29 cellular contexts compared by ENCODE assay signal in the genomic region with DNA sequence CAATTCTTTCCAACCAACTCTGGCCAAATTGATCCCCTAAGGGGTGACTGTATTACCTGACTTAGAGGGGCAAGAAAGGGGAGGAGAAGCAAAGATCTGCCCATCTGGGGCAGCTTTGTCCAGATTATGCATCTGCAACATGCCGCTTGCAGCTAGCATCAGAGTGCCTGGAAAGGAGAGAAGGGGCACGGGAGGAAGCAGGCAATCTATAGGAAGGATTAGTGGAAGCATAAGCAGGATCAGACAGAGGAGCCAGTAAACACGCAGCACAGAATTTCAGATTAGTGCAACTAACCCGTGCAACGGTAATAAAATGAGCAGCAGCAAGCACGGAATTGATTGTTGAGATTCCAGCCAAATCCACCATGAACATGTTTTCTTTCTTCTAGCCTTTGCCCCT.
"Had no signal": no experiment of that assay in that cellular context is flagged by ENCODE, and none has a peak within 500 bp of the region (broad histone marks: within the 10 kb centered on the region; RNA-seq: fewer than 3 reads in every experiment).

No MANE protein-coding gene starts in this region.

- H3K4me1 Mint-ChIP-seq: activated naive CD4-positive, alpha-beta T cell treated with anti-CD3 and anti-CD28 coated beads, Interleukin-2, amount 50 U/mL, for 24 hours; activated naive CD8-positive, alpha-beta T cell treated with anti-CD3 and anti-CD28 coated beads for 36 hours; activated naive CD8-positive, alpha-beta T cell treated with anti-CD3 and anti-CD28 coated beads, Interleukin-2, amount 50 U/mL, for 24 hours; activated T-helper 17 cell treated with anti-CD3 and anti-CD28 coated beads, Interleukin-2, amount 50 U/mL, for 72 hours; WTC11 had no signal

- DNase-seq: activated CD4-positive, alpha-beta T cell treated with anti-CD3 and anti-CD28 coated beads for 48 hours; activated CD4-positive, alpha-beta T cell treated with anti-CD3 and anti-CD28 coated beads, Interleukin-2, amount 50 U/mL, for 1 hour; activated CD4-positive, alpha-beta T cell treated with anti-CD3 and anti-CD28 coated beads, Interleukin-2, amount 50 U/mL, for 48 hours; activated CD8-positive, alpha-beta memory T cell treated with anti-CD3 and anti-CD28 coated beads for 24 hours; activated CD8-positive, alpha-beta T cell treated with anti-CD3 and anti-CD28 coated beads for 36 hours; activated effector memory CD4-positive, alpha-beta T cell treated with Interleukin-2 at 50 U/mL for 16 hours; activated naive CD4-positive, alpha-beta T cell treated with anti-CD3 and anti-CD28 coated beads for 36 hours; activated naive CD8-positive, alpha-beta T cell treated with anti-CD3 and anti-CD28 coated beads for 36 hours; activated naive CD8-positive, alpha-beta T cell treated with anti-CD3 and anti-CD28 coated beads, Interleukin-2, amount 50 U/mL, for 24 hours; activated T-cell treated with anti-CD3 and anti-CD28 coated beads, Interleukin-2, amount 50 U/mL, for 4 hours; adrenal gland; amygdala; aorta; body of pancreas; caudate nucleus; cortex of kidney; dermis blood vessel endothelial cell; effector CD4-positive, alpha-beta T cell; effector memory CD8-positive, alpha-beta T cell; erythroblast; foreskin keratinocyte; gastrocnemius medialis; glutamatergic neuron; heart left ventricle; T-helper 2 cell had no signal

- H3K27me3 Mint-ChIP-seq: activated CD8-positive, alpha-beta T cell treated with anti-CD3 and anti-CD28 coated beads for 36 hours; activated naive CD4-positive, alpha-beta T cell treated with anti-CD3 and anti-CD28 coated beads, Interleukin-2, amount 50 U/mL, for 24 hours; activated naive CD8-positive, alpha-beta T cell treated with anti-CD3 and anti-CD28 coated beads for 36 hours; activated naive CD8-positive, alpha-beta T cell treated with anti-CD3 and anti-CD28 coated beads, Interleukin-2, amount 50 U/mL, for 24 hours; activated T-helper 17 cell treated with anti-CD3 and anti-CD28 coated beads, Interleukin-2, amount 50 U/mL, for 72 hours; effector memory CD8-positive, alpha-beta T cell had no signal

- H3K27me3 ChIP-seq: adrenal gland, body of pancreas, esophagus muscularis mucosa, foreskin keratinocyte, gastrocnemius medialis, heart left ventricle had no signal

- H3K4me1 ChIP-seq: adrenal gland, body of pancreas, esophagus muscularis mucosa, foreskin keratinocyte, gastrocnemius medialis, heart left ventricle had no signal

- H3K9me3 ChIP-seq: adrenal gland, body of pancreas, esophagus muscularis mucosa, gastrocnemius medialis, heart left ventricle had no signal

- H3K27ac ChIP-seq: adrenal gland, body of pancreas, esophagus muscularis mucosa, foreskin keratinocyte, gastrocnemius medialis, heart left ventricle had no signal

- H3K9me3 Mint-ChIP-seq: activated CD8-positive, alpha-beta T cell treated with anti-CD3 and anti-CD28 coated beads for 36 hours; activated naive CD4-positive, alpha-beta T cell treated with anti-CD3 and anti-CD28 coated beads for 36 hours; activated naive CD4-positive, alpha-beta T cell treated with anti-CD3 and anti-CD28 coated beads, Interleukin-2, amount 50 U/mL, for 24 hours; activated naive CD8-positive, alpha-beta T cell treated with anti-CD3 and anti-CD28 coated beads for 36 hours; activated T-cell treated with anti-CD3 and anti-CD28 coated beads, Interleukin-2, amount 50 U/mL, for 4 hours; WTC11 had no signal

- H3K4me3 Mint-ChIP-seq: activated CD8-positive, alpha-beta T cell treated with anti-CD3 and anti-CD28 coated beads for 36 hours; activated naive CD4-positive, alpha-beta T cell treated with anti-CD3 and anti-CD28 coated beads for 36 hours; activated naive CD4-positive, alpha-beta T cell treated with anti-CD3 and anti-CD28 coated beads, Interleukin-2, amount 50 U/mL, for 24 hours; activated naive CD8-positive, alpha-beta T cell treated with anti-CD3 and anti-CD28 coated beads for 36 hours; activated naive CD8-positive, alpha-beta T cell treated with anti-CD3 and anti-CD28 coated beads, Interleukin-2, amount 50 U/mL, for 24 hours; activated T-cell treated with anti-CD3 and anti-CD28 coated beads, Interleukin-2, amount 50 U/mL, for 4 hours; activated T-helper 17 cell treated with anti-CD3 and anti-CD28 coated beads, Interleukin-2, amount 50 U/mL, for 72 hours; effector memory CD8-positive, alpha-beta T cell; WTC11 had no signal

- H3K36me3 ChIP-seq: adrenal gland, esophagus muscularis mucosa, gastrocnemius medialis, heart left ventricle had no signal

- H3K4me3 ChIP-seq: adrenal gland, body of pancreas, esophagus muscularis mucosa, gastrocnemius medialis, heart left ventricle had no signal

- H3K27ac Mint-ChIP-seq: activated CD8-positive, alpha-beta T cell treated with anti-CD3 and anti-CD28 coated beads for 36 hours; activated naive CD4-positive, alpha-beta T cell treated with anti-CD3 and anti-CD28 coated beads for 36 hours; activated naive CD4-positive, alpha-beta T cell treated with anti-CD3 and anti-CD28 coated beads, Interleukin-2, amount 50 U/mL, for 24 hours; activated naive CD8-positive, alpha-beta T cell treated with anti-CD3 and anti-CD28 coated beads for 36 hours; activated naive CD8-positive, alpha-beta T cell treated with anti-CD3 and anti-CD28 coated beads, Interleukin-2, amount 50 U/mL, for 24 hours; activated T-helper 17 cell treated with anti-CD3 and anti-CD28 coated beads, Interleukin-2, amount 50 U/mL, for 72 hours; effector memory CD8-positive, alpha-beta T cell; WTC11 had no signal

- ATAC-seq: activated CD8-positive, alpha-beta T cell treated with anti-CD3 and anti-CD28 coated beads for 36 hours; activated naive CD8-positive, alpha-beta T cell treated with anti-CD3 and anti-CD28 coated beads, Interleukin-2, amount 50 U/mL, for 24 hours; activated T-cell treated with anti-CD3 and anti-CD28 coated beads, Interleukin-2, amount 50 U/mL, for 4 hours; activated T-helper 17 cell treated with anti-CD3 and anti-CD28 coated beads, Interleukin-2, amount 50 U/mL, for 72 hours; body of pancreas; effector memory CD8-positive, alpha-beta T cell; foreskin keratinocyte; gastrocnemius medialis; heart left ventricle; WTC11 had no signal

- H3K36me3 Mint-ChIP-seq: activated naive CD4-positive, alpha-beta T cell treated with anti-CD3 and anti-CD28 coated beads, Interleukin-2, amount 50 U/mL, for 24 hours; activated naive CD8-positive, alpha-beta T cell treated with anti-CD3 and anti-CD28 coated beads for 36 hours; WTC11 had no signal
